In genomic region chr1:236457775-236458174, GRCh38 we compare ENCODE assay signal across 11 cellular contexts.
DNase-seq lines count a peak whose midpoint lies in the region; ATAC-seq and TF ChIP-seq lines count a peak whose summit lies in the region.
"Had no signal": no experiment of that assay in that cellular context is flagged by ENCODE, and none has a peak within 500 bp of the region (broad histone marks: within the 10 kb centered on the region; RNA-seq: fewer than 3 reads in every experiment).

No MANE protein-coding gene starts in this region.

- no peak for TF ChIP-seq CTCF in GM13976 (IDR thresholded peaks at IDR 0.05; ENCODE audit: borderline replicate concordance, control extremely low read depth, extremely low read depth, insufficient read depth, missing control alignments)

- ATAC-seq in GM18520 (IDR thresholded peaks at IDR 0.05; ENCODE audit: unreplicated experiment): peak; percentile 73
- ATAC-seq in HG02571 (IDR thresholded peaks at IDR 0.05; ENCODE audit: unreplicated experiment): peak; percentile 48
- peak; percentile 89 for ATAC-seq in HG03432 (IDR thresholded peaks at IDR 0.05; ENCODE audit: unreplicated experiment)
- no peak for ATAC-seq in HG03521 (IDR thresholded peaks at IDR 0.05; ENCODE audit: unreplicated experiment)

- in situ Hi-C loops in GM13976 (cut with MboI; ENCODE audit: low sequenced_read_pairs, unreplicated experiment): no loop called here

- DNase-seq in GM13976 (ENCODE audit: low spot score): peak; percentile 57
- no peak for DNase-seq in NCI-H1048 (lab: John Stamatoyannopoulos, UW)
- DNase-seq in foreskin melanocyte: no peak
- DNase-seq: activated CD8-positive, alpha-beta memory T cell treated with anti-CD3 and anti-CD28 coated beads, Interleukin-2, amount 50 U/mL, for 48 hours; anterior cingulate cortex; Right ventricle myocardium superior; thyroid gland had no signal
